Comparison of ENCODE assay signal across 15 cellular contexts in genomic region chr2:96529376-96530143, GRCh38. TPM values are rescaled to one million over a fixed set of nuclear protein-coding genes. Genes with fewer than 3 reads are reported as not detected.
DNase-seq lines count a peak whose midpoint lies in the region; ATAC-seq and TF ChIP-seq lines count a peak whose summit lies in the region.
"Had no signal": no experiment of that assay in that cellular context is flagged by ENCODE, and none has a peak within 500 bp of the region (broad histone marks: within the 10 kb centered on the region; RNA-seq: fewer than 3 reads in every experiment).

No MANE protein-coding gene starts in this region.

- H3K4me3 Mint-ChIP-seq in activated naive CD4-positive, alpha-beta T cell treated with anti-CD3 and anti-CD28 coated beads, Interleukin-2, amount 50 U/mL, for 24 hours = peak overlapping the region; percentile 85
- no peak overlapping the region for H3K4me3 Mint-ChIP-seq in activated naive CD8-positive, alpha-beta T cell treated with anti-CD3 and anti-CD28 coated beads for 36 hours
- H3K4me3 Mint-ChIP-seq in naive thymus-derived CD8-positive, alpha-beta T cell = peak overlapping the region in 3 of 10 donors; percentile 15 to 36 (median 28)
- H3K4me3 Mint-ChIP-seq in type B pancreatic cell = no peak overlapping the region

- H3K27ac Mint-ChIP-seq in activated naive CD4-positive, alpha-beta T cell treated with anti-CD3 and anti-CD28 coated beads, Interleukin-2, amount 50 U/mL, for 24 hours = peak overlapping the region; percentile 96
- peak overlapping the region; percentile 62 for H3K27ac Mint-ChIP-seq in activated naive CD8-positive, alpha-beta T cell treated with anti-CD3 and anti-CD28 coated beads for 36 hours
- H3K27ac Mint-ChIP-seq in naive thymus-derived CD8-positive, alpha-beta T cell = peak overlapping the region in 8 of 10 donors; percentile 23 to 96 (median 82)
- peak overlapping the region; percentile 31 for H3K27ac Mint-ChIP-seq in type B pancreatic cell

- H3K9me3 Mint-ChIP-seq in activated naive CD4-positive, alpha-beta T cell treated with anti-CD3 and anti-CD28 coated beads, Interleukin-2, amount 50 U/mL, for 24 hours = no peaks in the 10 kb centered on the region
- no peaks in the 10 kb centered on the region for H3K9me3 Mint-ChIP-seq in activated naive CD8-positive, alpha-beta T cell treated with anti-CD3 and anti-CD28 coated beads for 36 hours
- H3K9me3 Mint-ChIP-seq in naive thymus-derived CD8-positive, alpha-beta T cell = no peaks in the 10 kb centered on the region
- no peaks in the 10 kb centered on the region for H3K9me3 Mint-ChIP-seq in type B pancreatic cell

- no peaks in the 10 kb centered on the region for H3K36me3 Mint-ChIP-seq in activated naive CD4-positive, alpha-beta T cell treated with anti-CD3 and anti-CD28 coated beads, Interleukin-2, amount 50 U/mL, for 24 hours
- no peaks in the 10 kb centered on the region for H3K36me3 Mint-ChIP-seq in activated naive CD8-positive, alpha-beta T cell treated with anti-CD3 and anti-CD28 coated beads for 36 hours
- no peaks in the 10 kb centered on the region for H3K36me3 Mint-ChIP-seq in naive thymus-derived CD8-positive, alpha-beta T cell
- H3K36me3 Mint-ChIP-seq in type B pancreatic cell = no peaks in the 10 kb centered on the region

- peaks cover 65% of the 10 kb centered on the region for H3K4me1 Mint-ChIP-seq in activated naive CD4-positive, alpha-beta T cell treated with anti-CD3 and anti-CD28 coated beads, Interleukin-2, amount 50 U/mL, for 24 hours
- H3K4me1 Mint-ChIP-seq in activated naive CD8-positive, alpha-beta T cell treated with anti-CD3 and anti-CD28 coated beads for 36 hours = peaks cover 65% of the 10 kb centered on the region
- peaks cover 14 to 68% (median 50%) of the 10 kb centered on the region in 4 donors for H3K4me1 Mint-ChIP-seq in naive thymus-derived CD8-positive, alpha-beta T cell
- peaks cover 18% of the 10 kb centered on the region for H3K4me1 Mint-ChIP-seq in type B pancreatic cell (ENCODE audit: unreplicated experiment)

- DNase-seq in activated naive CD4-positive, alpha-beta T cell treated with anti-CD3 and anti-CD28 coated beads, Interleukin-2, amount 50 U/mL, for 16 hours = no peak
- no peak for DNase-seq in activated naive CD8-positive, alpha-beta T cell treated with anti-CD3 and anti-CD28 coated beads for 36 hours
- no peak for DNase-seq in naive thymus-derived CD8-positive, alpha-beta T cell
- DNase-seq in type B pancreatic cell (ENCODE audit: extremely low spot score, unreplicated experiment) (peak; percentile 64), NCI-H187 treated with DMSO at 0.1 percent for 48 hours (lab: John Stamatoyannopoulos, UW) (no peak)
- no peak for DNase-seq in stimulated activated naive CD4-positive, alpha-beta T cell treated with Interleukin-2 at 50 U/mL for 16 hours (lab: John Stamatoyannopoulos, UW)
- DNase-seq: effector CD4-positive, alpha-beta T cell; MM.1S; NCI-H2171 treated with DMSO at 0.1 percent for 48 hours; stimulated activated CD4-positive, alpha-beta T cell treated with anti-CD3 and anti-CD28 coated beads, Interleukin-12 subunit alpha, Interleukin-12 subunit beta, amount 100 ng/mL, for 4 hours had no signal

- POLR2A ChIA-PET in naive thymus-derived CD8-positive, alpha-beta T cell (lab: Charles Lee) = interaction anchor here (0.6 to 6.1 kb wide), 5 partner anchors 9 to 107 kb away, joined by 3 to 120 read pairs (median 4); partner anchors contain the start of gene ARID5A

- TF ChIP-seq CTCF in type B pancreatic cell (conservative IDR thresholded peaks at IDR 0.05) = no peak

- no peak for ATAC-seq in naive thymus-derived CD8-positive, alpha-beta T cell
- ATAC-seq in GM19328 (IDR thresholded peaks at IDR 0.05; ENCODE audit: unreplicated experiment) = no peak

- no peaks in the 10 kb centered on the region for H3K27me3 Mint-ChIP-seq in activated naive CD4-positive, alpha-beta T cell treated with anti-CD3 and anti-CD28 coated beads, Interleukin-2, amount 50 U/mL, for 24 hours
- peaks cover 3% of the 10 kb centered on the region for H3K27me3 Mint-ChIP-seq in activated naive CD8-positive, alpha-beta T cell treated with anti-CD3 and anti-CD28 coated beads for 36 hours
- H3K27me3 Mint-ChIP-seq in naive thymus-derived CD8-positive, alpha-beta T cell = no peaks in the 10 kb centered on the region
- peaks cover 31% of the 10 kb centered on the region for H3K27me3 Mint-ChIP-seq in type B pancreatic cell

RNA-seq across cellular contexts. Expression of gene ARID5A, which starts 7.0 kb away (rescaled TPM):
- 10 to 100 TPM; 59.5 to 61.7 TPM for total RNA-seq in activated naive CD8-positive, alpha-beta T cell treated with anti-CD3 and anti-CD28 coated beads for 36 hours
- total RNA-seq in naive thymus-derived CD8-positive, alpha-beta T cell = 100 to 1,000 TPM; 100 to 108 TPM
- polyA plus RNA-seq in naive thymus-derived CD8-positive, alpha-beta T cell = 100 to 1,000 TPM in 1 of 3 donors, 10 to 100 TPM in 2; 41.7 to 101 (median 55.2) TPM
- total RNA-seq in type B pancreatic cell (ENCODE audit: low replicate concordance) = 5.1 and 11.9 TPM in 2 replicates
- polyA plus RNA-seq: neural cell had no signal

RNA-seq across cellular contexts. Expression of gene NEURL3, which starts 24.4 kb away (rescaled TPM):
- under 1 TPM in 1 of 2 experiments, not detected in 1; 0.16 TPM for total RNA-seq in activated naive CD8-positive, alpha-beta T cell treated with anti-CD3 and anti-CD28 coated beads for 36 hours
- under 1 TPM in 1 of 2 experiments, not detected in 1; 0.39 TPM for total RNA-seq in naive thymus-derived CD8-positive, alpha-beta T cell
- under 1 TPM in 1 of 3 donors, not detected in 2; 0.16 TPM for polyA plus RNA-seq in naive thymus-derived CD8-positive, alpha-beta T cell
- total RNA-seq in type B pancreatic cell (ENCODE audit: low replicate concordance) = 1.1 and 2.5 TPM in 2 replicates
- total RNA-seq: H4, OCI-LY7 had no signal
- polyA plus RNA-seq: neural cell had no signal

Comparison
In these comparisons a context has a peak if more than half of its experiments do, and no peak if none do; other contexts are left out.
1. H3K27ac Mint-ChIP-seq: peak in every context shown above with its lines; median percentile 96 in activated naive CD4-positive, alpha-beta T cell treated with anti-CD3 and anti-CD28 coated beads, Interleukin-2, amount 50 U/mL, for 24 hours; 82 in naive thymus-derived CD8-positive, alpha-beta T cell; 62 in activated naive CD8-positive, alpha-beta T cell treated with anti-CD3 and anti-CD28 coated beads for 36 hours; 31 in type B pancreatic cell.